ENCODE assay signal across 8 cellular contexts in the genomic region with DNA sequence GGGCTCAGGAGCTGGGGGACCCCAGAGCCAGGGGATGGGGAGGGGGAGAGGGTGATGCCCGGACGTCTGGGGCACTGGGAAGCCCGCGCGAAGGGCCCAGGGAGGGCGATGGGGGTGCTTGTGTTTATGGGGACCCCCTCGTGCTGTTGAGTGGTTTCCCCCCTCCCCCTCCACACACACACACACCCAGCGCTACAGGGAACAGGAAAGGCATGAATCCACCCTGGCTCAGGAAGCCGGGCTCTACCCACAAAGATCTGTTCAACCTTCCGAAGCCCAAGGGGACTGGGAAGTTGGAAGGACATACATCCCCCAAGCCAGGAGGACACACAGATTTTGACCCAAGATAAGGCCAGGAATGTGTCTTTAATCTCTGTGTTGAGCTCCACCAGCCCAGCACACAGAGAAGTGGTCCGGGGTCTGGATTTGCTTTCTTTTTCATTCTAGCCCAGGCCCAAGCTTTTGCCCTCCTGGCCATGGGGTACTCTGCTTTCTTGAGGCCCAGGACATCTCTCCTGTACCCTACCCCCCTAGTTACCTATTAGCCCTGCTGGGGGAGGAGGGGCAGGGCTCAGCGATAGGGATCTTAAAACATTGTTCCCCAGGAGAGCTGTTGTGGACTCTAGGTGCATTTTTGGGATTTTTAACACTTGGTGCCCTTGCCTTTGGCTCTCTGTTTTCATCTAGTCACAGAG. TPM values are rescaled to one million over a fixed set of nuclear protein-coding genes. Genes with fewer than 3 reads are reported as not detected.
DNase-seq lines count a peak whose midpoint lies in the region; TF ChIP-seq lines count a peak whose summit lies in the region.

No MANE protein-coding gene starts in this region.

- H3K4me1 ChIP-seq in mesenchymal stem cell (ENCODE audit: control insufficient read depth, insufficient read depth, low read depth, low read length): peaks cover 48% of the 10 kb centered on the region
- peaks cover 69% of the 10 kb centered on the region for H3K4me1 ChIP-seq in vagina

- H3K36me3 ChIP-seq in GM06990 (ENCODE audit: control insufficient read depth, insufficient read depth, low read length) (peaks cover 7% of the 10 kb centered on the region), mesenchymal stem cell (ENCODE audit: control insufficient read depth in 1 of 2, insufficient read depth in 2 of 2, low read depth in 1 of 2, low read length in 2 of 2) (peaks cover 20 to 34% of the 10 kb centered on the region in 2 experiments), vagina (peaks cover 0 to 13% of the 10 kb centered on the region in 2 donors)

- TF ChIP-seq CTCF in GM06990 (IDR thresholded peaks at IDR 0.05; ENCODE audit: insufficient read depth, low read length, poor library complexity, severe bottlenecking): no peak
- TF ChIP-seq CTCF in NB4 (IDR thresholded peaks at IDR 0.05; ENCODE audit: low read depth, low read length): no peak
- no peak for TF ChIP-seq CTCF in cardiac fibroblast (IDR thresholded peaks at IDR 0.05; ENCODE audit: low read depth, low read length)
- TF ChIP-seq CTCF in vagina (IDR thresholded peaks at IDR 0.05): no peak

- H3K18ac ChIP-seq in mesenchymal stem cell (ENCODE audit: low read depth in 1 of 2, low read length in 2 of 2): peak overlapping the region; percentile 86 to 91

- H2AK5ac ChIP-seq in mesenchymal stem cell (ENCODE audit: low read length, severe bottlenecking): peak overlapping the region; percentile 59

- peak overlapping the region; percentile 78 for H2BK15ac ChIP-seq in mesenchymal stem cell (ENCODE audit: low read depth, poor library complexity, severe bottlenecking)

- no peak overlapping the region for H2AFZ ChIP-seq in mesenchymal stem cell (ENCODE audit: low read depth, low read length)

- H2BK120ac ChIP-seq in mesenchymal stem cell (ENCODE audit: low read depth, low read length): peak overlapping the region; percentile 96

- H3K9me3 ChIP-seq in mesenchymal stem cell (ENCODE audit: control insufficient read depth, low read length): no peaks in the 10 kb centered on the region
- no peaks in the 10 kb centered on the region for H3K9me3 ChIP-seq in vagina

- H3K4me3 ChIP-seq in GM06990 (replicated peaks; ENCODE audit: low read depth, low read length): peak overlapping the region; percentile 79
- H3K4me3 ChIP-seq in NB4 (ENCODE audit: low read depth, low read length): peak overlapping the region; percentile 85
- H3K4me3 ChIP-seq in cardiac fibroblast (replicated peaks in 1 of 2; ENCODE audit: low read depth in 2 of 2, low read length in 2 of 2): peak overlapping the region; percentile 68 to 83
- H3K4me3 ChIP-seq in mesenchymal stem cell (ENCODE audit: insufficient read depth in 1 of 2, low read depth in 1 of 2, low read length in 2 of 2): peak overlapping the region; percentile 92 to 97
- peak overlapping the region; percentile 86 to 99 for H3K4me3 ChIP-seq in vagina

- no peak overlapping the region for H3K23ac ChIP-seq in mesenchymal stem cell (ENCODE audit: low read length in 2 of 2)

- no peak for TF ChIP-seq POLR2A in NB4 (IDR thresholded peaks at IDR 0.05; ENCODE audit: extremely low read depth, insufficient read length)
- no peak for TF ChIP-seq POLR2A in vagina (IDR thresholded peaks at IDR 0.05)

- H3K27me3 ChIP-seq in GM06990 (replicated peaks; ENCODE audit: control insufficient read depth, insufficient read depth, low read length) (no peaks in the 10 kb centered on the region), mesenchymal stem cell (ENCODE audit: control insufficient read depth in 1 of 2, insufficient read depth in 1 of 2, low read length in 2 of 2) (no peaks in the 10 kb centered on the region), vagina (no peaks in the 10 kb centered on the region)

- peak overlapping the region in 1 of 2 experiments; percentile 78 for H3K14ac ChIP-seq in mesenchymal stem cell (ENCODE audit: low read length in 2 of 2)

- WGBS in mesenchymal stem cell: 11% methylated on average over 6 of the region's 12 CpGs

- H3K79me1 ChIP-seq in mesenchymal stem cell (replicated peaks; ENCODE audit: low read length, poor library complexity, severe bottlenecking): peaks cover 12% of the 10 kb centered on the region

- peak overlapping the region; percentile 91 for H3K4me2 ChIP-seq in mesenchymal stem cell (ENCODE audit: low read length, poor library complexity, severe bottlenecking)

- intact Hi-C loops in vagina (cut with DNase I): no loop called here

- H2BK12ac ChIP-seq in mesenchymal stem cell (ENCODE audit: low read length in 2 of 2): peak overlapping the region; percentile 59 to 87

- H4K91ac ChIP-seq in mesenchymal stem cell (ENCODE audit: low read length): peak overlapping the region; percentile 80

- peak overlapping the region; percentile 92 for H3K9ac ChIP-seq in mesenchymal stem cell (ENCODE audit: low read length)

- H3K4ac ChIP-seq in mesenchymal stem cell (ENCODE audit: low read depth in 1 of 2, low read length in 2 of 2): peak overlapping the region in 1 of 2 experiments; percentile 78

- H2BK5ac ChIP-seq in mesenchymal stem cell (ENCODE audit: low read depth, low read length, poor library complexity, severe bottlenecking): no peak overlapping the region

- H3K27ac ChIP-seq in mesenchymal stem cell (ENCODE audit: low read length, poor library complexity, severe bottlenecking) (peak overlapping the region; percentile 64), vagina (peak overlapping the region; percentile 97)

- peak overlapping the region; percentile 79 for H4K8ac ChIP-seq in mesenchymal stem cell (ENCODE audit: low read length)

- no peak for DNase-seq in GM06990 (ENCODE audit: extremely low read depth, insufficient read length)
- DNase-seq in NB4 (ENCODE audit: low read depth): peak; percentile 54
- DNase-seq in cardiac fibroblast (ENCODE audit: low read depth in 2 of 2): peak; percentile 49 to 65
- peak; percentile 58 for DNase-seq in mesenchymal stem cell
- DNase-seq in vagina (ENCODE audit: extremely low spot score in 2 of 2): no peak
- no peak for DNase-seq in NCI-H510A (lab: John Stamatoyannopoulos, UW)
- no peak for DNase-seq in NCI-H345 (lab: John Stamatoyannopoulos, UW)
- no peak for DNase-seq in DMS79 (lab: John Stamatoyannopoulos, UW)

RNA-seq across cellular contexts. Expression of a gene that starts 1.2 kb away (rescaled TPM):
- polyA plus RNA-seq in mesenchymal stem cell (2013, experiment 1 of 2): 74.6 TPM
- polyA plus RNA-seq in mesenchymal stem cell (2013, experiment 2 of 2): 80.5 TPM
- total RNA-seq in vagina: 18.4 TPM

RNA-seq across cellular contexts. Expression of a gene that starts 26.1 kb away (rescaled TPM):
- polyA plus RNA-seq in mesenchymal stem cell (2013, experiment 1 of 2): 5.8 TPM
- 5.5 TPM for polyA plus RNA-seq in mesenchymal stem cell (2013, experiment 2 of 2)
- 8.8 TPM for total RNA-seq in vagina

RNA-seq across cellular contexts. Expression of a gene that starts 41.7 kb away (rescaled TPM):
- polyA plus RNA-seq in mesenchymal stem cell (2013, experiment 1 of 2): 0.57 TPM
- 0.41 TPM for polyA plus RNA-seq in mesenchymal stem cell (2013, experiment 2 of 2)
- total RNA-seq in vagina: 10.8 TPM

Comparison
In these comparisons a context has a peak if more than half of its experiments do, and no peak if none do; other contexts are left out.
1. DNase-seq: peak in NB4 (single experiment), cardiac fibroblast (2 of 2) and mesenchymal stem cell (single experiment); none in GM06990 (single experiment), vagina (0 of 2), NCI-H510A (single experiment), NCI-H345 (single experiment) and DMS79 (single experiment).
2. Peak in every context shown above with its lines, with median percentiles within 50 percentile points of each other: H3K4me3 ChIP-seq.